1 cellular context compared by ENCODE assay signal in the genomic region with DNA sequence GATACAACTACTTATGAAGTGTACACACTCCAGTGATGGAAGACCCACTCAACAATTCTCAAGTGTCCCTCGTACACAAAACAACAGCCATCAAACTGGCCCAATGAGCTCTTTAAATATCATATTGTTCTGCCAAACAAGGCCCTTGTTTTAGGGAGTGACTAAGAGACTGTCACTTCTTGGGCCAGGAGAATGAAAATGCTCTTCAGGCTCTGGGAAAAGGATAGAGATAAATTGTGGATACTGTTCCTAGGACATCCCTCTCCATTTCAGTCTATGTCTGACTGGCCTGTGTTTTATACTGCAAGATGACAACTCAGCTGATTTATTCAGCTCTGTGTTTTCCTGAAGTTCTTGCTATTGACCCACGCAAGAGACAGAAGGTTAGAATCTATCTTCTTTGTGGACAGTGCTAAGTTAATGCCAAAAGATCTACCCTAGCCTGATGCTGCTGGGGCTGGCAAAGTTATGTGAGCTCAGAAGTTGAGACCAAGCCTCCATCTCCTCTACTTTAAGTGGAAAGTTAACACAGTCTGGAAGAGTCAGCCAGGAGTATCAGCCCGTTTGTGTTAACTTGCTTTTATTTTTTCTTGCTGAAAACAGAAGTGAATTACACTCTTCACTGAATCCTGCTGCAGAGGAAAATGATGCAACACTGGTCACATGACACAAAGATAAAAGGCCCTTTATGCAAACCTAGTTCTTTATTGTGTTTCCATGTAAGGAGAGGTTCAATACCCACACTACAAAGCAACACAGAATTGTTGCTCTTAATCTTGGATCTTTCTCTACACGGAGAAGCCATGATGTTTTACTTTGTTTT.
TF ChIP-seq lines count a peak whose summit lies in the region.

No MANE protein-coding gene starts in this region.

TF ChIP-seq in K562, 482 proteins besides CTCF, POLR2A, EP300 and RAD21 (continued from another document):
- TF ChIP-seq, protein P1, sequence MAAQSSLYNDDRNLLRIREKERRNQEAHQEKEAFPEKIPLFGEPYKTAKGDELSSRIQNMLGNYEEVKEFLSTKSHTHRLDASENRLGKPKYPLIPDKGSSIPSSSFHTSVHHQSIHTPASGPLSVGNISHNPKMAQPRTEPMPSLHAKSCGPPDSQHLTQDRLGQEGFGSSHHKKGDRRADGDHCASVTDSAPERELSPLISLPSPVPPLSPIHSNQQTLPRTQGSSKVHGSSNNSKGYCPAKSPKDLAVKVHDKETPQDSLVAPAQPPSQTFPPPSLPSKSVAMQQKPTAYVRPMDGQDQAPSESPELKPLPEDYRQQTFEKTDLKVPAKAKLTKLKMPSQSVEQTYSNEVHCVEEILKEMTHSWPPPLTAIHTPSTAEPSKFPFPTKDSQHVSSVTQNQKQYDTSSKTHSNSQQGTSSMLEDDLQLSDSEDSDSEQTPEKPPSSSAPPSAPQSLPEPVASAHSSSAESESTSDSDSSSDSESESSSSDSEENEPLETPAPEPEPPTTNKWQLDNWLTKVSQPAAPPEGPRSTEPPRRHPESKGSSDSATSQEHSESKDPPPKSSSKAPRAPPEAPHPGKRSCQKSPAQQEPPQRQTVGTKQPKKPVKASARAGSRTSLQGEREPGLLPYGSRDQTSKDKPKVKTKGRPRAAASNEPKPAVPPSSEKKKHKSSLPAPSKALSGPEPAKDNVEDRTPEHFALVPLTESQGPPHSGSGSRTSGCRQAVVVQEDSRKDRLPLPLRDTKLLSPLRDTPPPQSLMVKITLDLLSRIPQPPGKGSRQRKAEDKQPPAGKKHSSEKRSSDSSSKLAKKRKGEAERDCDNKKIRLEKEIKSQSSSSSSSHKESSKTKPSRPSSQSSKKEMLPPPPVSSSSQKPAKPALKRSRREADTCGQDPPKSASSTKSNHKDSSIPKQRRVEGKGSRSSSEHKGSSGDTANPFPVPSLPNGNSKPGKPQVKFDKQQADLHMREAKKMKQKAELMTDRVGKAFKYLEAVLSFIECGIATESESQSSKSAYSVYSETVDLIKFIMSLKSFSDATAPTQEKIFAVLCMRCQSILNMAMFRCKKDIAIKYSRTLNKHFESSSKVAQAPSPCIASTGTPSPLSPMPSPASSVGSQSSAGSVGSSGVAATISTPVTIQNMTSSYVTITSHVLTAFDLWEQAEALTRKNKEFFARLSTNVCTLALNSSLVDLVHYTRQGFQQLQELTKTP (IDR thresholded peaks at IDR 0.05; ENCODE audit: low read depth in 1 of 2, partially characterized antibody in 2 of 2): no peak
- TF ChIP-seq SNRNP70 (optimal IDR thresholded peaks at IDR 0.05; ENCODE audit: low read depth, low read length) (no peak), GATA2 (CRISPR knock-in tag; IDR thresholded peaks at IDR 0.05) (no peak), CEBPG (CRISPR knock-in tag; IDR thresholded peaks at IDR 0.05) (peak; percentile 47; the same call in 1 of the 2 replicates), CEBPG (tag; conservative IDR thresholded peaks at IDR 0.05 in 1 of 2, IDR thresholded peaks at IDR 0.05 in 1 of 2) (peak; percentile 86 to 93), ZNF165 (CRISPR knock-in tag; IDR thresholded peaks at IDR 0.05; ENCODE audit: borderline replicate concordance) (no peak), SAFB (IDR thresholded peaks at IDR 0.05; ENCODE audit: borderline replicate concordance, low read depth, low read length) (no peak)
